Comparison of ENCODE assay signal across 15 cellular contexts in genomic region chr11:12771875-12772274, GRCh38.
DNase-seq lines count a peak whose midpoint lies in the region; ATAC-seq and TF ChIP-seq lines count a peak whose summit lies in the region.
"Had no signal": no experiment of that assay in that cellular context is flagged by ENCODE, and none has a peak within 500 bp of the region (broad histone marks: within the 10 kb centered on the region; RNA-seq: fewer than 3 reads in every experiment).

No MANE protein-coding gene starts in this region.

- peak; percentile 78 for DNase-seq in EH (ENCODE audit: low read depth)
- peak; percentile 33 for DNase-seq in HCEC 1CT
- DNase-seq in astrocyte of the hippocampus (ENCODE audit: low read depth, low spot score) = peak; percentile 23
- DNase-seq in C1 segment of cervical spinal cord (lab: John Stamatoyannopoulos, UW) = no peak
- DNase-seq in amygdala (lab: John Stamatoyannopoulos, UW) = no peak
- DNase-seq in NCI-H2107 treated with DMSO at 0.1 percent for 48 hours (lab: John Stamatoyannopoulos, UW; ENCODE audit: unreplicated experiment) = no peak
- DNase-seq in upper lobe of right lung = no peak
- DNase-seq: activated gamma-delta T cell treated with Interleukin-2 at 50 U/mL for 16 hours, AML-193, body of pancreas, left ventricle myocardium superior, NCI-H187 treated with DMSO at 0.1 percent for 48 hours, T-cell, WERI-Rb-1 had no signal

- H3K4me2 ChIP-seq in parathyroid adenoma (ENCODE audit: low read length) = no peak overlapping the region

- H3K4me1 ChIP-seq in parathyroid adenoma (peaks cover 16% of the 10 kb centered on the region), upper lobe of right lung (no peaks in the 10 kb centered on the region)
- H3K4me1 ChIP-seq: body of pancreas had no signal

- no peaks in the 10 kb centered on the region for H3K27me3 ChIP-seq in parathyroid adenoma (ENCODE audit: control insufficient read depth, insufficient read depth, low read length)
- H3K27me3 ChIP-seq in upper lobe of right lung = no peaks in the 10 kb centered on the region
- H3K27me3 ChIP-seq: body of pancreas had no signal

- H3K27ac ChIP-seq in parathyroid adenoma = peak overlapping the region; percentile 67
- no peak overlapping the region for H3K27ac ChIP-seq in upper lobe of right lung
- H3K27ac ChIP-seq: body of pancreas, WERI-Rb-1 had no signal

- ATAC-seq in upper lobe of right lung = no peak
- ATAC-seq: body of pancreas, left ventricle myocardium superior, T-cell had no signal

- intact Hi-C loops in upper lobe of right lung (cut with DNase I) = no loop called here

- H3K4me3 ChIP-seq in parathyroid adenoma (ENCODE audit: low read depth, low read length) = no peak overlapping the region
- no peak overlapping the region for H3K4me3 ChIP-seq in upper lobe of right lung
- H3K4me3 ChIP-seq: body of pancreas had no signal

- H3K36me3 ChIP-seq in parathyroid adenoma (ENCODE audit: control insufficient read depth, insufficient read depth, low read length) = no peaks in the 10 kb centered on the region
- H3K36me3 ChIP-seq in upper lobe of right lung = no peaks in the 10 kb centered on the region

- no peaks in the 10 kb centered on the region for H3K9me3 ChIP-seq in parathyroid adenoma (ENCODE audit: control insufficient read depth, low read length)
- no peaks in the 10 kb centered on the region for H3K9me3 ChIP-seq in upper lobe of right lung
- H3K9me3 ChIP-seq: body of pancreas had no signal

- no peak overlapping the region for H2AFZ ChIP-seq in parathyroid adenoma

- TF ChIP-seq CTCF in parathyroid adenoma (IDR thresholded peaks at IDR 0.05) = no peak
- no peak for TF ChIP-seq CTCF in upper lobe of right lung (IDR thresholded peaks at IDR 0.05)

- no peak overlapping the region for H3K9ac ChIP-seq in parathyroid adenoma

- H3K79me2 ChIP-seq in parathyroid adenoma = peaks cover 5% of the 10 kb centered on the region

Comparison
In these comparisons a context has a peak if more than half of its experiments do, and no peak if none do; other contexts are left out.
1. DNase-seq: peak in EH (single experiment), HCEC 1CT (single experiment) and astrocyte of the hippocampus (single experiment); none in C1 segment of cervical spinal cord (0 of 14), amygdala (0 of 56), NCI-H2107 treated with DMSO at 0.1 percent for 48 hours (single experiment) and upper lobe of right lung (single experiment).